ENCODE assay signal across 20 cellular contexts in the genomic region with DNA sequence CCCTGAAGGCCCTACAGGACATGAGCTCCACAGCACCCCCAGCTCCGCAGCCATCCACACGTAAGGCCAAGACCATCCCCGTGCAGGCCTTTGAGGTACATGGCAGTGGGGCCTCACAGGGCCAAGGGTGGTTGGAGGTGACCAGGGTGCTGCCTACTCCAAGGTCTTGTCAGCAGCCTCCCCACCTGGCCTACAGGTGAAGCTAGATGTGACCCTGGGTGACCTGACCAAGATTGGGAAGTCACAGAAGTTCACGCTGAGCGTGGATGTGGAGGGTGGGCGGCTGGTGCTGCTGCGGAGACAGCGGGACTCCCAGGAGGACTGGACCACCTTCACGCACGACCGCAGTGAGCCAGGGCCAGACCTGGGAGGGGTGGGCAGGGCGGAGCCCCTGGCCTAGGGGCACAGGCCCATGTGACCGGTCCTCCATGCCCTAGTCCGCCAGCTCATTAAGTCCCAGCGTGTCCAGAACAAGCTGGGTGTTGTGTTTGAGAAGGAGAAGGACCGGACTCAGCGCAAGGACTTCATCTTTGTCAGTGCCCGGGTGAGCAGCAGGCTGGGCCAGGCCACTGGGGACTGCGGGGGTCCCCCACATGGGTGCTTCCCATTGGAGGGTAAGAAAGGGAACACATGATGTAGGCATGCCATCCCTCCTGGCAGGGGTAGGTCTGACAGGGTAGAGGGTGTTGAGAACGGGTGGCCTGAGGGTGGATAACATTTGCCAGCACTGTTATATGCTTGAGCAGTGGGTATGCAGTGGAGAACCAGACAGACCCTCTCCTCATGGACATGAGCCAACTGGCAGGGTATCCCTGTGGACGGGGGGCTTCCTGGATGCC. TPM values are rescaled to one million over a fixed set of nuclear protein-coding genes. Genes with fewer than 3 reads are reported as not detected.
DNase-seq lines count a peak whose midpoint lies in the region; ATAC-seq, FAIRE-seq and TF ChIP-seq lines count a peak whose summit lies in the region.
"Had no signal": no experiment of that assay in that cellular context is flagged by ENCODE, and none has a peak within 500 bp of the region (broad histone marks: within the 10 kb centered on the region; RNA-seq: fewer than 3 reads in every experiment).

No MANE protein-coding gene starts in this region.

- in situ Hi-C loops in mammary epithelial cell (cut with MboI; ENCODE audit: low sequenced_read_pairs in 2 of 2) = no loop called here

- no peak for ATAC-seq in GM21619 (IDR thresholded peaks at IDR 0.05; ENCODE audit: unreplicated experiment)
- ATAC-seq: sciatic nerve had no signal

- no peak overlapping the region for H3K4me3 ChIP-seq in mammary epithelial cell (replicated peaks in 1 of 3; ENCODE audit: insufficient read depth in 1 of 3, low read depth in 2 of 3, low read length in 3 of 3)
- H3K4me3 ChIP-seq in spleen = no peak overlapping the region
- no peak overlapping the region for H3K4me3 ChIP-seq in small intestine (ENCODE audit: low read depth in 1 of 2, low read length in 2 of 2)
- H3K4me3 ChIP-seq: HAP-1 had no signal

- WGBS in mammary epithelial cell (ENCODE audit: low coverage, missing lambda C conversion rate) = 100% methylated on average over 6 of the region's 21 CpGs
- 95 to 100% (median 96%) methylated on average over 7 to 21 of the region's 21 CpGs for WGBS in spleen, 5 donors
- 94 to 97% (median 95%) methylated on average over 21 of the region's 21 CpGs for WGBS in small intestine, 3 donors

- H2AFZ ChIP-seq in mammary epithelial cell (ENCODE audit: low read depth, low read length) = no peak overlapping the region

- H3K4me2 ChIP-seq in mammary epithelial cell (ENCODE audit: insufficient read depth, low read depth, low read length) = no peak overlapping the region

- H3K27me3 ChIP-seq in mammary epithelial cell (ENCODE audit: insufficient read depth, low read length) (no peaks in the 10 kb centered on the region), spleen (replicated peaks in 1 of 7) (no peaks in the 10 kb centered on the region), small intestine (ENCODE audit: control insufficient read depth in 2 of 2, insufficient read depth in 2 of 2, low read length in 2 of 2) (no peaks in the 10 kb centered on the region)

- H4K20me1 ChIP-seq in mammary epithelial cell (ENCODE audit: insufficient read depth, low read length) = no peaks in the 10 kb centered on the region

- no peak for FAIRE-seq in small intestine (lab: Jason Lieb, UNC)

- CTCF ChIA-PET in mammary epithelial cell (lab: Charles Lee; ENCODE audit: low non-redundant PET) = no interaction called here

- TF ChIP-seq CTCF in mammary epithelial cell (conservative IDR thresholded peaks at IDR 0.05 in 1 of 2, IDR thresholded peaks at IDR 0.05 in 1 of 2; ENCODE audit: extremely low read depth in 1 of 2, insufficient read depth in 1 of 2, low read depth in 1 of 2, low read length in 2 of 2) = no peak
- TF ChIP-seq CTCF in spleen (IDR thresholded peaks at IDR 0.05 in 8 of 11, conservative IDR thresholded peaks at IDR 0.05 in 3 of 11) = no peak

- DNase-seq in HuH-7 (ENCODE audit: low spot score) = peak; percentile 3
- DNase-seq in mammary epithelial cell = no peak
- peak; percentile 72 for DNase-seq in spleen
- DNase-seq in NCI-H2196 (lab: John Stamatoyannopoulos, UW; ENCODE audit: unreplicated experiment) = no peak
- no peak for DNase-seq in small intestine
- DNase-seq: activated B cell treated with CpG ODN at 0.5 μM for 24 hours; activated gamma-delta T cell treated with Interleukin-2 at 50 U/mL for 16 hours; CD8-positive, alpha-beta memory T cell; cerebellar nuclear complex; DND-41; hippocampal formation; NCI-H1092; NCI-H2081 treated with DMSO at 0.1 percent for 48 hours; NCI-H524 treated with DMSO at 0.1 percent for 48 hours; SHP77 treated with DMSO at 0.1 percent for 48 hours; stimulated activated CD4-positive, alpha-beta T cell treated with anti-CD3 and anti-CD28 coated beads, Interleukin-1b, Interleukin-23, amount 100 ng/mL, for 48 hours had no signal

- H3K9me3 ChIP-seq in mammary epithelial cell (replicated peaks; ENCODE audit: insufficient read depth, low read length) = no peaks in the 10 kb centered on the region
- H3K9me3 ChIP-seq in spleen = no peaks in the 10 kb centered on the region
- H3K9me3 ChIP-seq in small intestine (ENCODE audit: control insufficient read depth, low read depth) = no peaks in the 10 kb centered on the region
- H3K9me3 ChIP-seq: HAP-1 had no signal

- peaks cover 15% of the 10 kb centered on the region for H3K79me2 ChIP-seq in mammary epithelial cell (ENCODE audit: insufficient read depth, low read length)

- H3K9ac ChIP-seq in mammary epithelial cell (ENCODE audit: insufficient read depth, low read length) = no peak overlapping the region

- intact Hi-C loops in mammary epithelial cell (cut with micrococcal nuclease) (loop anchor here (2.0 kb wide), 1 partner anchor 201 kb away; no protein-coding TSS in a partner anchor), spleen (cut with DNase I; ENCODE audit: low total_unique reads) (no loop called here)

- no peak for TF ChIP-seq POLR2A in spleen (IDR thresholded peaks at IDR 0.05)

- TSS peak; percentile 24 for BruUV-seq in mammary epithelial cell (replicated peaks; lab: Mats Ljungman, UMichigan)

- H3K27ac ChIP-seq in mammary epithelial cell (ENCODE audit: insufficient read depth, low read depth, low read length) (no peak overlapping the region), spleen (no peak overlapping the region), small intestine (ENCODE audit: low read depth in 1 of 2, low read length in 1 of 2) (no peak overlapping the region)

- H3K36me3 ChIP-seq in mammary epithelial cell (ENCODE audit: insufficient read depth, low read length) (peaks cover 24% of the 10 kb centered on the region), spleen (peaks cover 4 to 89% (median 68%) of the 10 kb centered on the region in 6 donors), small intestine (ENCODE audit: control insufficient read depth in 2 of 2, insufficient read depth in 2 of 2, low read length in 2 of 2) (peaks cover 13 to 33% of the 10 kb centered on the region in 2 donors)

- dilution Hi-C loops in mammary epithelial cell (cut with HindIII; ENCODE audit: low sequenced_read_pairs) = no loop called here

- H3K4me1 ChIP-seq in mammary epithelial cell (ENCODE audit: insufficient read depth, low read length) (peaks cover 30% of the 10 kb centered on the region), spleen (peaks cover 8 to 52% (median 16%) of the 10 kb centered on the region in 6 donors), small intestine (ENCODE audit: control insufficient read depth in 2 of 2, insufficient read depth in 1 of 2, low read depth in 1 of 2, low read length in 1 of 2) (peaks cover 2 to 8% of the 10 kb centered on the region in 2 donors)
- H3K4me1 ChIP-seq: HAP-1 had no signal

RNA-seq across cellular contexts. Expression of gene INPPL1, which starts 5.6 kb away (rescaled TPM):
- 100 to 1,000 TPM; 111 to 185 TPM for total RNA-seq in mammary epithelial cell
- 65.7 TPM for polyA plus RNA-seq in mammary epithelial cell
- polyA minus RNA-seq in mammary epithelial cell = 152 TPM
- total RNA-seq in spleen = 100 to 1,000 TPM in 6 of 7 donors, 10 to 100 TPM in 1; 93.4 to 177 (median 141) TPM
- 100 to 1,000 TPM in 1 of 3 donors, 10 to 100 TPM in 2; 28.2 to 104 (median 52.6) TPM for polyA plus RNA-seq in spleen
- polyA plus RNA-seq in small intestine = 10 to 100 TPM; 43.2 to 63.7 (median 57.7) TPM

RNA-seq across cellular contexts. Expression of gene FOLR2, which starts 13.6 kb away (rescaled TPM):
- total RNA-seq in mammary epithelial cell (not detected), spleen (10 to 100 TPM; 18.9 to 62.3 (median 23.1) TPM)
- polyA plus RNA-seq in mammary epithelial cell (not detected), spleen (10 to 100 TPM; 16.1 to 26.6 (median 20.7) TPM), small intestine (10 to 100 TPM in 1 of 3 donors, 1 to 10 TPM in 1, under 1 TPM in 1; 0.67 to 24.2 (median 6.8) TPM)
- not detected for polyA minus RNA-seq in mammary epithelial cell
- polyA plus RNA-seq: CD8-positive, alpha-beta memory T cell had no signal

RNA-seq across cellular contexts. Expression of gene PHOX2A, which starts 13.8 kb away (rescaled TPM):
- total RNA-seq in mammary epithelial cell (not detected), spleen (not detected)
- polyA plus RNA-seq in mammary epithelial cell (not detected), spleen (under 1 TPM in 1 of 3 donors, not detected in 2; 0.33 TPM), small intestine (1 to 10 TPM in 1 of 3 donors, not detected in 2; 3.3 TPM)
- polyA minus RNA-seq in mammary epithelial cell = not detected
- total RNA-seq: activated B cell treated with CpG ODN at 0.5 μM for 24 hours; CD8-positive, alpha-beta memory T cell; omental fat pad; sciatic nerve had no signal
- polyA plus RNA-seq: CD8-positive, alpha-beta memory T cell had no signal

RNA-seq across cellular contexts. Expression of gene FOLR1, which starts 38.2 kb away (rescaled TPM):
- total RNA-seq in mammary epithelial cell (10 to 100 TPM in 1 of 2 donors, 1 to 10 TPM in 1; 1.6 to 13.5 TPM), spleen (not detected)
- polyA plus RNA-seq in mammary epithelial cell (2.1 TPM), spleen (under 1 TPM in 1 of 3 donors, not detected in 2; 0.10 TPM), small intestine (under 1 TPM in 1 of 3 donors, not detected in 2; 0.19 TPM)
- 1.9 TPM for polyA minus RNA-seq in mammary epithelial cell
- total RNA-seq: activated B cell treated with CpG ODN at 0.5 μM for 24 hours; CD8-positive, alpha-beta memory T cell; omental fat pad had no signal
- polyA plus RNA-seq: CD8-positive, alpha-beta memory T cell had no signal

Comparison
In these comparisons a context has a peak if more than half of its experiments do, and no peak if none do; other contexts are left out.
1. DNase-seq: peak in HuH-7 (single experiment) and spleen (single experiment); none in mammary epithelial cell (single experiment), NCI-H2196 (single experiment) and small intestine (single experiment).